In the genomic region with DNA sequence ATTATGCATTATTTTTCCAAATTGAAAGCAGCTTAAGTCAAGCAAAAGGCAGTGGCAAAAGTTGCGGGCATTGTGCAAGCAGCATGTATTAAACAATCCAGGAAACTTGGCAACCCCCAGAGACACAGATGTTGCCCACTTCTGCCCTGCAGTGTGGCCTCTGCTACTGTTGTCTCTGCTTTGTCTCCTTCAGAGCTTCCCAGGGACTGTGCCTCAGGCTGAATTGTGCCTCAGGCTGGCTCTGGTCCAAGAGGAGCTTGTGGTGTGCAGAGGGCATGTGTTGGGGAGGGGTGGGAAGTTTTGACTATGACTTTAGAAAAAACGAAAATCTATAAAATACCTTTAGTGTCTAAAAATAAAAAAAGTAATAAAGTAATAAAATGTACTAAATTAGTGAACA, we compare ENCODE assay signal across 11 cellular contexts.
DNase-seq lines count a peak whose midpoint lies in the region; ATAC-seq and TF ChIP-seq lines count a peak whose summit lies in the region.
"Had no signal": no experiment of that assay in that cellular context is flagged by ENCODE, and none has a peak within 500 bp of the region (broad histone marks: within the 10 kb centered on the region; RNA-seq: fewer than 3 reads in every experiment).

No MANE protein-coding gene starts in this region.

- WGBS in stomach, 5 donors, result 27 to 41% (median 35%) methylated on average over 2 of the region's 2 CpGs

- H3K4me3 ChIP-seq in HAP-1 (no peak overlapping the region), neutrophil (ENCODE audit: low read depth in 1 of 2, low read length in 1 of 2) (peak overlapping the region; percentile 25 to 40), stomach (no peak overlapping the region)

- ATAC-seq in HG03442 (IDR thresholded peaks at IDR 0.05; ENCODE audit: unreplicated experiment) (no peak), HG03139 (IDR thresholded peaks at IDR 0.05; ENCODE audit: unreplicated experiment) (no peak)
- ATAC-seq: activated naive CD8-positive, alpha-beta T cell treated with anti-CD3 and anti-CD28 coated beads, Interleukin-2, amount 50 U/mL, for 24 hours; stimulated activated naive CD8-positive, alpha-beta T cell treated with anti-CD3 and anti-CD28 coated beads, Interleukin-15, amount 100 ng/mL, for 72 hours had no signal

- H3K9me3 ChIP-seq in HAP-1, result no peaks in the 10 kb centered on the region
- no peaks in the 10 kb centered on the region for H3K9me3 ChIP-seq in neutrophil
- no peaks in the 10 kb centered on the region for H3K9me3 ChIP-seq in stomach

- in situ Hi-C loops in HAP-1 (cut with MboI; ENCODE audit: low sequenced_read_pairs), result no loop called here

- TF ChIP-seq CTCF in neutrophil (IDR thresholded peaks at IDR 0.05) (no peak), stomach (IDR thresholded peaks at IDR 0.05) (no peak)

- TF ChIP-seq EP300 in stomach (IDR thresholded peaks at IDR 0.05), result no peak

- no peak for TF ChIP-seq POLR2A in stomach (IDR thresholded peaks at IDR 0.05)

- no peaks in the 10 kb centered on the region for H3K36me3 ChIP-seq in HAP-1 (replicated peaks)
- H3K36me3 ChIP-seq in neutrophil, result no peaks in the 10 kb centered on the region
- no peaks in the 10 kb centered on the region for H3K36me3 ChIP-seq in stomach

- H3K4me1 ChIP-seq in HAP-1 (peaks cover 13% of the 10 kb centered on the region), neutrophil (ENCODE audit: control insufficient read depth in 1 of 2, insufficient read depth in 1 of 2, low read depth in 1 of 2, low read length in 1 of 2) (peaks cover 26 to 45% of the 10 kb centered on the region in 2 experiments), stomach (no peaks in the 10 kb centered on the region)

- intact Hi-C loops in stomach (cut with DNase I; ENCODE audit: low total_unique reads), result no loop called here

- H3K27me3 ChIP-seq in HAP-1 (ENCODE audit: low read depth) (no peaks in the 10 kb centered on the region), neutrophil (no peaks in the 10 kb centered on the region), stomach (no peaks in the 10 kb centered on the region)

- DNase-seq in HAP-1 (ENCODE audit: low spot score in 2 of 2) (peak; percentile 67 to 83), NCI-H446 (lab: John Stamatoyannopoulos, UW) (peak; percentile 52 to 93), epidermal melanocyte (ENCODE audit: insufficient read length, low spot score) (peak; percentile 14), stomach (no peak)
- no peak for DNase-seq in effector CD8-positive, alpha-beta T cell (lab: John Stamatoyannopoulos, UW)
- DNase-seq: activated B cell treated with CpG ODN at 0.5 μM for 24 hours; activated naive CD8-positive, alpha-beta T cell treated with anti-CD3 and anti-CD28 coated beads, Interleukin-2, amount 50 U/mL, for 24 hours; stimulated activated naive CD8-positive, alpha-beta T cell treated with anti-CD3 and anti-CD28 coated beads, Interleukin-15, amount 100 ng/mL, for 72 hours had no signal

- H3K27ac ChIP-seq in neutrophil (peak overlapping the region; percentile 62), stomach (no peak overlapping the region)

Comparison
In these comparisons a context has a peak if more than half of its experiments do, and no peak if none do; other contexts are left out.
1. DNase-seq: peak in HAP-1 (2 of 2), NCI-H446 (2 of 2) and epidermal melanocyte (single experiment); none in effector CD8-positive, alpha-beta T cell (single experiment) and stomach (single experiment).
2. H3K4me3 ChIP-seq: peak in neutrophil (2 of 2); none in HAP-1 (single experiment) and stomach (0 of 4).